Comparison of ENCODE assay signal across 29 cellular contexts in the genomic region with DNA sequence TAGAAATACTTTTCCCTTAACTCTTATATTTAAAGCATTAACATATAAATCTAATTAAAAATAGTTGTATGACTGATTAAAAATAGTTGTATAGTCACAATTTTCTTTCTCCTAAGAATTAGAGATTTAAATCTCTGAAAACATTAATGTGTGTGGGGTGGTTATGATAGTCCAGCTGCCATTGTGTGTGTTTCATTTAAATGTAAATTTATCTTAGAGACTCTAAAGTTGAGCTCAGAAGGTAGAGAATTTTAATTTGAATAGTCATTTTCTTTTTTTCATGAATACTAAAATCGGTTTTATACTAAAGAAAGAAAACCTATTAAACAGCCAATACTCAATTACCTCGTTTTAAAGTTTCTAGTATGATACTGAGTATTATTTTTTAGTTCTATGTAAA. TPM values are rescaled to one million over a fixed set of nuclear protein-coding genes. Genes with fewer than 3 reads are reported as not detected.
"Had no signal": no experiment of that assay in that cellular context is flagged by ENCODE, and none has a peak within 500 bp of the region (broad histone marks: within the 10 kb centered on the region; RNA-seq: fewer than 3 reads in every experiment).

No MANE protein-coding gene starts in this region.

- H3K27me3 ChIP-seq: colonic mucosa, gastrocnemius medialis, right lobe of liver, suprapubic skin, thyroid gland had no signal

- ATAC-seq: esophagus mucosa; gastrocnemius medialis; heart right ventricle; left cardiac atrium; psoas muscle; right lobe of liver; stimulated activated effector memory CD8-positive, alpha-beta T cell treated with anti-CD3 and anti-CD28 coated beads, Interleukin-12 subunit alpha, Interleukin-12 subunit beta, amount 100 ng/mL, for 72 hours; stimulated activated naive CD8-positive, alpha-beta T cell treated with anti-CD3 and anti-CD28 coated beads, Interleukin-15, Interleukin-2, amounts not matched to agents 100 U/mL and 50 U/mL, for 24 hours had no signal

- H3K4me1 Mint-ChIP-seq: immature natural killer cell; naive B cell; stimulated activated effector memory CD8-positive, alpha-beta T cell treated with anti-CD3 and anti-CD28 coated beads, Interleukin-12 subunit alpha, Interleukin-12 subunit beta, amount 100 ng/mL, for 72 hours had no signal

- H3K36me3 ChIP-seq: colonic mucosa, gastrocnemius medialis, heart right ventricle, left ventricle myocardium inferior, right lobe of liver, suprapubic skin, thyroid gland had no signal

- H3K27ac ChIP-seq: colonic mucosa, gastrocnemius medialis, heart right ventricle, left ventricle myocardium inferior, parathyroid adenoma, psoas muscle, right lobe of liver, suprapubic skin, thyroid gland had no signal

- H3K79me2 ChIP-seq: parathyroid adenoma had no signal

- H3K27me3 Mint-ChIP-seq: type B pancreatic cell had no signal

- H3K9me3 ChIP-seq: colonic mucosa, gastrocnemius medialis, heart right ventricle, left ventricle myocardium inferior, psoas muscle, right lobe of liver, suprapubic skin, thyroid gland had no signal

- H2AFZ ChIP-seq: parathyroid adenoma had no signal

- DNase-seq: cerebellar nuclear complex; colonic mucosa; dermis blood vessel endothelial cell; effector CD4-positive, alpha-beta T cell; gastrocnemius medialis; heart right ventricle; hypothalamus; immature natural killer cell; left cardiac atrium; left ventricle myocardium inferior; mesenchymal stem cell; midbrain; naive B cell; occipital lobe; psoas muscle; retina; right lobe of liver; stimulated activated CD4-positive, alpha-beta T cell treated with anti-CD3 and anti-CD28 coated beads, Interleukin-4, amount 100 ng/mL, for 1 hour; stimulated activated CD8-positive, alpha-beta memory T cell treated with anti-CD3 and anti-CD28 coated beads, Interleukin-4, amount 100 ng/mL, for 48 hours; stimulated activated naive CD8-positive, alpha-beta T cell treated with anti-CD3 and anti-CD28 coated beads, Interleukin-15, Interleukin-2, amounts not matched to agents 100 U/mL and 50 U/mL, for 24 hours; thyroid gland had no signal

- H3K27ac Mint-ChIP-seq: immature natural killer cell; naive B cell; stimulated activated effector memory CD8-positive, alpha-beta T cell treated with anti-CD3 and anti-CD28 coated beads, Interleukin-12 subunit alpha, Interleukin-12 subunit beta, amount 100 ng/mL, for 72 hours; type B pancreatic cell had no signal

- H3K4me1 ChIP-seq: colonic mucosa, gastrocnemius medialis, psoas muscle, suprapubic skin had no signal

- FAIRE-seq: keratinocyte, urothelium cell line had no signal

- H3K4me3 ChIP-seq: colonic mucosa, gastrocnemius medialis, heart right ventricle, left ventricle myocardium inferior, lung, psoas muscle, right lobe of liver, suprapubic skin, thyroid gland had no signal

- H3K36me3 Mint-ChIP-seq: immature natural killer cell; naive B cell; stimulated activated effector memory CD8-positive, alpha-beta T cell treated with anti-CD3 and anti-CD28 coated beads, Interleukin-12 subunit alpha, Interleukin-12 subunit beta, amount 100 ng/mL, for 72 hours; type B pancreatic cell had no signal

- H3K4me3 Mint-ChIP-seq: immature natural killer cell; naive B cell; stimulated activated effector memory CD8-positive, alpha-beta T cell treated with anti-CD3 and anti-CD28 coated beads, Interleukin-12 subunit alpha, Interleukin-12 subunit beta, amount 100 ng/mL, for 72 hours; type B pancreatic cell had no signal

- H3K9ac ChIP-seq: parathyroid adenoma had no signal

- H3K9me3 Mint-ChIP-seq: immature natural killer cell; naive B cell; stimulated activated effector memory CD8-positive, alpha-beta T cell treated with anti-CD3 and anti-CD28 coated beads, Interleukin-12 subunit alpha, Interleukin-12 subunit beta, amount 100 ng/mL, for 72 hours; type B pancreatic cell had no signal

RNA-seq across cellular contexts. Expression of gene GREB1L, which starts 18.6 kb away (rescaled TPM):
- total RNA-seq: esophagus mucosa had no signal
